23 cellular contexts compared by ENCODE assay signal in genomic region chr1:198860371-198860770, GRCh38.
DNase-seq lines count a peak whose midpoint lies in the region; ATAC-seq and TF ChIP-seq lines count a peak whose summit lies in the region.
"Had no signal": no experiment of that assay in that cellular context is flagged by ENCODE, and none has a peak within 500 bp of the region (broad histone marks: within the 10 kb centered on the region; RNA-seq: fewer than 3 reads in every experiment).

No MANE protein-coding gene starts in this region.

- H2AFZ ChIP-seq in SK-N-SH (ENCODE audit: low read depth) (no peak overlapping the region), smooth muscle cell (ENCODE audit: low read depth) (no peak overlapping the region)

- H4K20me1 ChIP-seq in SK-N-SH (ENCODE audit: insufficient read depth) (no peaks in the 10 kb centered on the region), smooth muscle cell (ENCODE audit: low read depth) (peaks cover 96% of the 10 kb centered on the region)

- H3K79me2 ChIP-seq in SK-N-SH (ENCODE audit: insufficient read depth) (no peaks in the 10 kb centered on the region), smooth muscle cell (ENCODE audit: low read depth) (peaks cover 99% of the 10 kb centered on the region)

- H3K27me3 ChIP-seq in SK-N-SH (ENCODE audit: insufficient read depth) (no peaks in the 10 kb centered on the region), smooth muscle cell (ENCODE audit: low read depth) (no peaks in the 10 kb centered on the region)

- WGBS in SK-N-SH (ENCODE audit: low lambda C conversion rate), result 45% methylated on average over 2 of the region's 2 CpGs
- WGBS in smooth muscle cell (ENCODE audit: low lambda C conversion rate), result 42% methylated on average over 2 of the region's 2 CpGs

- H3F3A ChIP-seq in SK-N-SH (replicated peaks; ENCODE audit: insufficient read depth), result peaks cover 10% of the 10 kb centered on the region
- peaks cover 25% of the 10 kb centered on the region for H3F3A ChIP-seq in smooth muscle cell (ENCODE audit: low read depth)

- H3K4me2 ChIP-seq in SK-N-SH (no peak overlapping the region), smooth muscle cell (no peak overlapping the region)

- no peak for ATAC-seq in HG03354 (IDR thresholded peaks at IDR 0.05; ENCODE audit: poor library complexity, severe bottlenecking, unreplicated experiment)
- no peak for ATAC-seq in HG02852 (IDR thresholded peaks at IDR 0.05; ENCODE audit: unreplicated experiment)
- ATAC-seq: CD8-positive, alpha-beta T cell had no signal

- no peak overlapping the region for H3K4me3 Mint-ChIP-seq in nephron progenitor cell
- H3K4me3 Mint-ChIP-seq: CD8-positive, alpha-beta T cell had no signal

- peak in 1 of 2 experiments; percentile 97; a peak in 2 of 4 replicates for TF ChIP-seq EP300 in SK-N-SH (IDR thresholded peaks at IDR 0.05; ENCODE audit: borderline replicate concordance in 1 of 2, low read depth in 1 of 2, low read length in 1 of 2)

- no peaks in the 10 kb centered on the region for H3K9me3 Mint-ChIP-seq in nephron progenitor cell
- H3K9me3 Mint-ChIP-seq: CD8-positive, alpha-beta T cell had no signal

- peak overlapping the region in 1 of 2 experiments; percentile 11; a peak in 1 of 4 replicates for H3K27ac ChIP-seq in SK-N-SH (ENCODE audit: low read depth in 2 of 2, low read length in 1 of 2)
- peak overlapping the region; percentile 9 for H3K27ac ChIP-seq in smooth muscle cell (ENCODE audit: low read depth)
- H3K27ac ChIP-seq: 22Rv1, RWPE1 had no signal

- no peak overlapping the region for H3K4me3 ChIP-seq in SK-N-SH (ENCODE audit: low read depth in 2 of 2, low read length in 1 of 2)
- H3K4me3 ChIP-seq in smooth muscle cell, result no peak overlapping the region

- H3K27ac Mint-ChIP-seq in nephron progenitor cell, result no peak overlapping the region
- H3K27ac Mint-ChIP-seq: CD8-positive, alpha-beta T cell had no signal

- H3K4me1 Mint-ChIP-seq in nephron progenitor cell, result peaks cover 5% of the 10 kb centered on the region

- POLR2A ChIA-PET in SK-N-SH (lab: Yijun Ruan, JAX), result no interaction called here

- H3K36me3 ChIP-seq in SK-N-SH (replicated peaks in 1 of 2; ENCODE audit: control insufficient read depth in 1 of 2, insufficient read depth in 2 of 2, low read length in 1 of 2) (peaks cover 10 to 38% of the 10 kb centered on the region in 2 experiments), smooth muscle cell (ENCODE audit: low read depth) (peaks cover 18% of the 10 kb centered on the region)

- TF ChIP-seq RAD21 in SK-N-SH (IDR thresholded peaks at IDR 0.05; ENCODE audit: low read length), result peak; percentile 24; the same call in 1 of the 2 replicates

- H3K9me2 ChIP-seq in SK-N-SH, result no peaks in the 10 kb centered on the region

- H3K27me3 Mint-ChIP-seq in nephron progenitor cell (ENCODE audit: low read depth, poor library complexity), result no peaks in the 10 kb centered on the region

- TF ChIP-seq CTCF in SK-N-SH (IDR thresholded peaks at IDR 0.05) (no peak), smooth muscle cell (IDR thresholded peaks at IDR 0.05; ENCODE audit: borderline replicate concordance, insufficient read depth, poor library complexity, severe bottlenecking) (no peak), nephron progenitor cell (IDR thresholded peaks at IDR 0.05) (no peak)

- DNase-seq in DMS153 (lab: John Stamatoyannopoulos, UW), result peak; percentile 48
- DNase-seq in DMS153 treated with DMSO at 0.1 percent for 48 hours (lab: John Stamatoyannopoulos, UW; ENCODE audit: unreplicated experiment), result no peak
- peak; percentile 33 for DNase-seq in NCI-H2081 treated with DMSO at 0.1 percent for 48 hours (lab: John Stamatoyannopoulos, UW)
- DNase-seq in SK-N-SH, result peak; percentile 51
- no peak for DNase-seq in smooth muscle cell (lab: John Stamatoyannopoulos, UW; ENCODE audit: unreplicated experiment)
- DNase-seq in nephron progenitor cell, result no peak
- DNase-seq: AML-193; C1 segment of cervical spinal cord; Calu3; CD8-positive, alpha-beta T cell; EL; Karpas-422; MV-4-11; NCI-H1105 treated with DMSO at 0.1 percent for 48 hours; NCI-H1694 treated with DMSO at 0.1 percent for 48 hours; NCI-H2171 treated with DMSO at 0.1 percent for 48 hours; NCI-H524 treated with DMSO at 0.1 percent for 48 hours; SHP77 treated with DMSO at 0.1 percent for 48 hours; T-helper 1 cell had no signal

- H3K4me1 ChIP-seq in SK-N-SH (ENCODE audit: control insufficient read depth in 1 of 2, insufficient read depth in 2 of 2, low read depth in 1 of 2, low read length in 1 of 2) (peaks cover 5 to 14% of the 10 kb centered on the region in 2 experiments; a peak in 3 of 4 replicates), smooth muscle cell (ENCODE audit: low read depth) (no peaks in the 10 kb centered on the region)

- H3K9ac ChIP-seq in SK-N-SH, result no peak overlapping the region
- H3K9ac ChIP-seq in smooth muscle cell (ENCODE audit: low read depth), result no peak overlapping the region

- no peaks in the 10 kb centered on the region; the same call in 1 of the 2 replicates for H3K9me3 ChIP-seq in SK-N-SH
- no peaks in the 10 kb centered on the region for H3K9me3 ChIP-seq in smooth muscle cell (replicated peaks; ENCODE audit: low read depth)

- H3K36me3 Mint-ChIP-seq in nephron progenitor cell (ENCODE audit: low read depth), result no peaks in the 10 kb centered on the region

- CTCF ChIA-PET in SK-N-SH (lab: Yijun Ruan, JAX), result no interaction called here

TF ChIP-seq in SK-N-SH, 30 proteins besides CTCF, POLR2A, EP300 and RAD21 (continues in another document):
- TF ChIP-seq SMC3 (IDR thresholded peaks at IDR 0.05; ENCODE audit: low read depth, low read length) (no peak), RFX5 (IDR thresholded peaks at IDR 0.05; ENCODE audit: low read length) (peak; percentile 34; the same call in 1 of the 2 replicates), POLR2AphosphoS5 (IDR thresholded peaks at IDR 0.05; ENCODE audit: low read depth, low read length) (peak; percentile 40; the same call in 1 of the 2 replicates), IRF3 (IDR thresholded peaks at IDR 0.05; ENCODE audit: low read depth, low read length) (no peak), GATA2 (CRISPR knock-in tag; IDR thresholded peaks at IDR 0.05) (peak; percentile 98), TAF1 (IDR thresholded peaks at IDR 0.05; ENCODE audit: borderline replicate concordance, low read depth, low read length) (no peak), MEF2A (IDR thresholded peaks at IDR 0.05; ENCODE audit: borderline replicate concordance, low read depth) (no peak), RXRA (IDR thresholded peaks at IDR 0.05; ENCODE audit: borderline replicate concordance, low read depth) (no peak), MXI1 (IDR thresholded peaks at IDR 0.05; ENCODE audit: low read depth, low read length) (0 out of 2 replicates have a peak, but pooled peaks have one; percentile 41), FOXJ3 (CRISPR knock-in tag; IDR thresholded peaks at IDR 0.05) (peak; percentile 90), JUND (IDR thresholded peaks at IDR 0.05) (0 out of 2 replicates have a peak, but pooled peaks have one; percentile 9), TEAD4 (IDR thresholded peaks at IDR 0.05; ENCODE audit: borderline replicate concordance, insufficient read depth) (0 out of 2 replicates have a peak, but pooled peaks have one; percentile 15), FOXM1 (IDR thresholded peaks at IDR 0.05; ENCODE audit: low read depth) (no peak), REST (IDR thresholded peaks at IDR 0.05; ENCODE audit: low read depth, low read length) (no peak), CHD2 (IDR thresholded peaks at IDR 0.05; ENCODE audit: low read length, partially characterized antibody) (peak; percentile 91), RCOR1 (IDR thresholded peaks at IDR 0.05; ENCODE audit: low read length) (peak; percentile 94), USF1 (IDR thresholded peaks at IDR 0.05; ENCODE audit: borderline replicate concordance, low read depth) (no peak), YY1 (IDR thresholded peaks at IDR 0.05; ENCODE audit: low read depth) (no peak)

Comparison
In these comparisons a context has a peak if more than half of its experiments do, and no peak if none do; other contexts are left out.
1. DNase-seq: peak in DMS153 (single experiment), NCI-H2081 treated with DMSO at 0.1 percent for 48 hours (single experiment) and SK-N-SH (single experiment); none in DMS153 treated with DMSO at 0.1 percent for 48 hours (single experiment), smooth muscle cell (single experiment) and nephron progenitor cell (single experiment).